ENCODE assay signal across 8 cellular contexts in the genomic region with DNA sequence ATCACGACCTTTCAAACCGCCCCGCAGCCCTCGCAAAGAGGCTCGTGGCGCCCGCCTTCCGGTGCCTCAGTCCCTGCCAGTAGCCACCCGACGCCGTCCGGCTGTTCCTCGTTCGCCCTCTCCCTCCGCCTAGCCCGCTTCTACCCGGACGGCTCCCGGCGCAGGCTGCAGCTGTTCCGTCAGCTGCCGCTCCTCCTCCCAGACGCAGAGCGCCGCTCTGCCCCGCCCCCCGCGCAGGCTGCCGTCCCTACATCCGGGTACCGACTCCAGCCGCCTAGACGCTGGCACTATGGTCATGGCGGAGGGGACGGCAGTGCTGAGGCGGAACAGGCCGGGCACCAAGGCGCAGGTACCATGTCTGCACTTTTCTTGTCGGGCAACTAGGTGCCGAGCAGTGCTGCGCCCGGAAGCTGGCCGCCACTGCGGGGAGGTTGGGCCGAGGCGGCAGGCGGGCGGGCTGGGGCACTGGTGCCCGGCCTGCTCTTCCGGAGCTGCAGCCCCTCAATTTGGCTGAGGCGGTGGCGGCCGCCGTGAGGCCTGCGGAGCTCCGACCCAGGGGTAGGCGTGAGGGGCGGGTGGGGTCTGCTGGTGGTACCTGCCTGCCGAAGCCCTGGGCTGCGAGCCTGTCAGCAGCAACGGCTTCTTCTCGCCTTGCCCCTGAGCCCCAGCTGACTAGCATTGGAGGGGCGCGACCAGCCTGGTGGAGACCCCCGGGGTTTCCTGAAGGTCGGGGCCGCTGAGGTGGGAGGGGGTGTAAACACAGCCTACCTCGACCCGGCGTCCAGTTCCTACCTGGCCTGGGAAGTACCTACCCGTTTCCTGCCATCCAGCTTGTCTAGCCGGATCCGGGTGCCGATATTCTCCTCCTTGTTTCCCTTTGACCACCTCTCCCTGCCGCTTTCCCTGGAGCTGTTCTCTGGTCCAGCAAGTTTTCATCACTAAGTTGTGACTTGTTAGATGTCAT. TPM values are rescaled to one million over a fixed set of nuclear protein-coding genes. Genes with fewer than 3 reads are reported as not detected.
DNase-seq lines count a peak whose midpoint lies in the region; ATAC-seq and TF ChIP-seq lines count a peak whose summit lies in the region.

Gene MOB4 (plus strand): TSS at position 269 of the 964 bp plus-strand sequence. CDS start 21 bp downstream, at position 290.

- peak within 1 kb of the TSS; percentile 95 for H3K27ac Mint-ChIP-seq in activated naive CD8-positive, alpha-beta T cell treated with anti-CD3 and anti-CD28 coated beads, Interleukin-2, amount 50 U/mL, for 24 hours

- peaks cover 43% of the 10 kb centered on the region for H3K79me2 ChIP-seq in parathyroid adenoma

- intact Hi-C loops in Right ventricle myocardium superior (cut with DNase I): no loop called here

- peak within 1 kb of the TSS; percentile 92 for H3K27ac ChIP-seq in parathyroid adenoma
- peak within 1 kb of the TSS; percentile 88 to 97 (median 93) for H3K27ac ChIP-seq in tibial nerve

- H3K4me1 ChIP-seq in parathyroid adenoma: peaks cover 10% of the 10 kb centered on the region
- peaks cover 0 to 40% (median 8%) of the 10 kb centered on the region in 4 donors for H3K4me1 ChIP-seq in tibial nerve

- peak within 1 kb of the TSS; percentile 95 for H3K9ac ChIP-seq in parathyroid adenoma

- H3K27me3 ChIP-seq in parathyroid adenoma (ENCODE audit: control insufficient read depth, insufficient read depth, low read length) (no peaks in the 10 kb centered on the region), tibial nerve (no peaks in the 10 kb centered on the region)

- peak within 1 kb of the TSS; percentile 85 for H3K4me2 ChIP-seq in parathyroid adenoma (ENCODE audit: low read length)

- H3K27me3 Mint-ChIP-seq in activated naive CD8-positive, alpha-beta T cell treated with anti-CD3 and anti-CD28 coated beads, Interleukin-2, amount 50 U/mL, for 24 hours: no peaks in the 10 kb centered on the region

- 0 to 1% methylated on average over 45 to 73 of the region's 75 CpGs for WGBS in tibial nerve, 2 donors

- H3K4me3 ChIP-seq in GM12865 (ENCODE audit: low read depth, low read length) (peak within 1 kb of the TSS; percentile 90), parathyroid adenoma (ENCODE audit: low read depth, low read length) (peak within 1 kb of the TSS; percentile 70), tibial nerve (peak within 1 kb of the TSS; percentile 72 to 91 (median 82))

- peaks cover 10% of the 10 kb centered on the region for H3K36me3 Mint-ChIP-seq in activated naive CD8-positive, alpha-beta T cell treated with anti-CD3 and anti-CD28 coated beads, Interleukin-2, amount 50 U/mL, for 24 hours (ENCODE audit: low read depth)

- no peaks in the 10 kb centered on the region for H3K9me3 Mint-ChIP-seq in activated naive CD8-positive, alpha-beta T cell treated with anti-CD3 and anti-CD28 coated beads, Interleukin-2, amount 50 U/mL, for 24 hours

- peak within 1 kb of the TSS; percentile 97 for H3K4me3 Mint-ChIP-seq in activated naive CD8-positive, alpha-beta T cell treated with anti-CD3 and anti-CD28 coated beads, Interleukin-2, amount 50 U/mL, for 24 hours

- ATAC-seq in HG02763 (IDR thresholded peaks at IDR 0.05; ENCODE audit: unreplicated experiment): peak; percentile 91
- ATAC-seq in activated naive CD8-positive, alpha-beta T cell treated with anti-CD3 and anti-CD28 coated beads, Interleukin-2, amount 50 U/mL, for 24 hours: peak; percentile 98
- ATAC-seq in Right ventricle myocardium superior (ENCODE audit: poor library complexity): peak; percentile 99

- H3K9me3 ChIP-seq in parathyroid adenoma (ENCODE audit: control insufficient read depth, low read length) (no peaks in the 10 kb centered on the region), tibial nerve (no peaks in the 10 kb centered on the region)

- H3K36me3 ChIP-seq in parathyroid adenoma (ENCODE audit: control insufficient read depth, insufficient read depth, low read length) (no peaks in the 10 kb centered on the region), tibial nerve (peaks cover 0 to 11% (median 0%) of the 10 kb centered on the region in 3 donors)

- H2AFZ ChIP-seq in parathyroid adenoma: peak within 1 kb of the TSS; percentile 89

- peak; percentile 98 for DNase-seq in GM12865 (ENCODE audit: low read depth)
- peak; percentile 74 for DNase-seq in NCI-H1417 treated with DMSO at 0.1 percent for 48 hours (lab: John Stamatoyannopoulos, UW)
- DNase-seq in SW480 (ENCODE audit: low spot score): peak; percentile 94
- peak; percentile 96 for DNase-seq in activated naive CD8-positive, alpha-beta T cell treated with anti-CD3 and anti-CD28 coated beads, Interleukin-2, amount 50 U/mL, for 24 hours
- peak; percentile 97 for DNase-seq in Right ventricle myocardium superior
- DNase-seq in tibial nerve (ENCODE audit: low spot score in 2 of 2): peak; percentile 87

- TF ChIP-seq POLR2A in tibial nerve (IDR thresholded peaks at IDR 0.05): peak; percentile 96 to 98

- TF ChIP-seq CTCF in GM12865 (IDR thresholded peaks at IDR 0.05; ENCODE audit: insufficient read depth, low read depth, low read length, missing control alignments) (no peak), parathyroid adenoma (IDR thresholded peaks at IDR 0.05) (no peak), tibial nerve (IDR thresholded peaks at IDR 0.05) (peak in 2 of 5 experiments; percentile 48 to 63)

- peaks cover 43% of the 10 kb centered on the region for H3K4me1 Mint-ChIP-seq in activated naive CD8-positive, alpha-beta T cell treated with anti-CD3 and anti-CD28 coated beads, Interleukin-2, amount 50 U/mL, for 24 hours

- peak; percentile 83 to 100 for TF ChIP-seq EP300 in tibial nerve (IDR thresholded peaks at IDR 0.05)

RNA-seq across cellular contexts. Expression of gene MOB4, which starts in this region (rescaled TPM):
- total RNA-seq in Right ventricle myocardium superior: 27.6 TPM
- 10 to 100 TPM; 14.7 to 21.9 (median 18.4) TPM for total RNA-seq in tibial nerve

Comparison
In these comparisons a context has a peak if more than half of its experiments do, and no peak if none do; other contexts are left out.
1. Peak in every context shown above with its lines: DNase-seq, ATAC-seq, H3K4me3 ChIP-seq and H3K27ac ChIP-seq.